In genomic region chr1:10860682-10861081, GRCh38 we compare ENCODE assay signal across 16 cellular contexts.
DNase-seq lines count a peak whose midpoint lies in the region; ATAC-seq and TF ChIP-seq lines count a peak whose summit lies in the region.
"Had no signal": no experiment of that assay in that cellular context is flagged by ENCODE, and none has a peak within 500 bp of the region (broad histone marks: within the 10 kb centered on the region; RNA-seq: fewer than 3 reads in every experiment).

No MANE protein-coding gene starts in this region.

- intact Hi-C loops in left ventricle myocardium inferior (cut with micrococcal nuclease), result loop anchor here (10.0 kb wide), 1 partner anchor 356 kb away; no protein-coding TSS in a partner anchor
- intact Hi-C loops in lower lobe of right lung (cut with DNase I), result loop anchor here (10.0 kb wide), 1 partner anchor 346 kb away; no protein-coding TSS in a partner anchor
- intact Hi-C loops in stomach (cut with DNase I; ENCODE audit: low total_unique reads), result no loop called here

- H3K27ac ChIP-seq in left ventricle myocardium inferior (replicated peaks) (peak overlapping the region; percentile 81), lower lobe of right lung (no peak overlapping the region), stomach (peak overlapping the region in 2 of 5 donors; percentile 1 to 26), caudate nucleus (ENCODE audit: low read depth, low read length) (no peak overlapping the region)
- H3K27ac ChIP-seq: BLaER1 treated with 17β-estradiol and CSF1 and Interleukin-3, amounts not matched to agents 10 nM and 100 nM had no signal

- TF ChIP-seq EP300 in stomach (IDR thresholded peaks at IDR 0.05), result no peak

- H3K9me3 ChIP-seq in left ventricle myocardium inferior (replicated peaks), result no peaks in the 10 kb centered on the region
- H3K9me3 ChIP-seq in lower lobe of right lung, result no peaks in the 10 kb centered on the region
- no peaks in the 10 kb centered on the region for H3K9me3 ChIP-seq in stomach

- H3K36me3 ChIP-seq in left ventricle myocardium inferior (no peaks in the 10 kb centered on the region), lower lobe of right lung (no peaks in the 10 kb centered on the region), stomach (no peaks in the 10 kb centered on the region)
- H3K36me3 ChIP-seq: BLaER1 treated with 17β-estradiol and CSF1 and Interleukin-3, amounts not matched to agents 10 nM and 100 nM had no signal

- WGBS in stomach, 5 donors, result 26 to 51% (median 47%) methylated on average over 10 to 11 of the region's 11 CpGs

- H3K36me3 Mint-ChIP-seq in WTC11, result no peaks in the 10 kb centered on the region

- H3K4me3 ChIP-seq in left ventricle myocardium inferior (no peak overlapping the region), lower lobe of right lung (no peak overlapping the region), stomach (no peak overlapping the region)
- H3K4me3 ChIP-seq: BLaER1 treated with 17β-estradiol and CSF1 and Interleukin-3, amounts not matched to agents 10 nM and 100 nM had no signal

- peaks cover 47% of the 10 kb centered on the region for H3K4me1 Mint-ChIP-seq in WTC11

- peak; percentile 23; the same call in 1 of the 2 replicates for ATAC-seq in WTC11
- ATAC-seq in lower lobe of right lung, result peak; percentile 61 to 73
- no peak for ATAC-seq in GM18498 (IDR thresholded peaks at IDR 0.05; ENCODE audit: unreplicated experiment)
- ATAC-seq: HCT116, SK-N-SH treated with all-trans-retinoic acid at 6 μM for 48 hours had no signal

- H3K27ac Mint-ChIP-seq in WTC11, result no peak overlapping the region

- H3K4me1 ChIP-seq in left ventricle myocardium inferior (peaks cover 54% of the 10 kb centered on the region), lower lobe of right lung (no peaks in the 10 kb centered on the region), stomach (peaks cover 0 to 36% (median 14%) of the 10 kb centered on the region in 4 donors)
- H3K4me1 ChIP-seq: BLaER1 treated with 17β-estradiol and CSF1 and Interleukin-3, amounts not matched to agents 10 nM and 100 nM had no signal

- H3K27me3 Mint-ChIP-seq in WTC11 (ENCODE audit: low read depth), result peaks cover 17% of the 10 kb centered on the region

- H3K9me3 Mint-ChIP-seq in WTC11, result peaks cover under 1% of the 10 kb centered on the region; the same call in 1 of the 2 replicates

- no peak for TF ChIP-seq POLR2A in stomach (IDR thresholded peaks at IDR 0.05)

- DNase-seq in WTC11 (ENCODE audit: low spot score) (no peak), left ventricle myocardium inferior (no peak), lower lobe of right lung (no peak), stomach (peak; percentile 78), NCI-H2196 (lab: John Stamatoyannopoulos, UW; ENCODE audit: unreplicated experiment) (no peak), caudate nucleus (lab: John Stamatoyannopoulos, UW) (no peak)
- DNase-seq: NCI-H1105 treated with DMSO at 0.1 percent for 48 hours, NCI-H1694 treated with DMSO at 0.1 percent for 48 hours, NCI-H524, NCI-H82, OCI-M1, SIG-M5 had no signal

- H3K27me3 ChIP-seq in left ventricle myocardium inferior (ENCODE audit: low read depth), result peaks cover 55% of the 10 kb centered on the region
- peaks cover 8% of the 10 kb centered on the region for H3K27me3 ChIP-seq in lower lobe of right lung (ENCODE audit: low read depth)
- H3K27me3 ChIP-seq in stomach, result peaks cover 0 to 43% (median 0%) of the 10 kb centered on the region in 3 donors

- CTCF ChIA-PET in WTC11 (lab: Charles Lee), result interaction anchor here (0.6 to 2.1 kb wide), 7 partner anchors 9 to 353 kb away, joined by 3 to 10 read pairs (median 4); no protein-coding TSS in a partner anchor

- POLR2A ChIA-PET in WTC11 (lab: Charles Lee), result interaction anchor here (0.7 to 0.8 kb wide), 3 partner anchors 10 to 332 kb away, joined by 3 read pairs; no protein-coding TSS in a partner anchor

- no peak overlapping the region for H3K4me3 Mint-ChIP-seq in WTC11

- TF ChIP-seq CTCF in WTC11 (IDR thresholded peaks at IDR 0.05) (no peak), left ventricle myocardium inferior (IDR thresholded peaks at IDR 0.05; ENCODE audit: borderline replicate concordance) (no peak), lower lobe of right lung (IDR thresholded peaks at IDR 0.05) (no peak), stomach (IDR thresholded peaks at IDR 0.05) (no peak)

TF ChIP-seq in WTC11, 78 proteins besides CTCF, POLR2A, EP300 and RAD21:
- no peak for TF ChIP-seq ZNF263 (CRISPR knock-in tag; IDR thresholded peaks at IDR 0.05; ENCODE audit: low read depth)
- TF ChIP-seq E2F5 (CRISPR knock-in tag; IDR thresholded peaks at IDR 0.05), result no peak
- TF ChIP-seq USF1 (CRISPR knock-in tag; IDR thresholded peaks at IDR 0.05), result no peak
- no peak for TF ChIP-seq STAT6 (CRISPR knock-in tag; conservative IDR thresholded peaks at IDR 0.05; ENCODE audit: low read depth)
- no peak for TF ChIP-seq ESRRA (CRISPR knock-in tag; IDR thresholded peaks at IDR 0.05; ENCODE audit: borderline replicate concordance)
- TF ChIP-seq CREB1 (CRISPR knock-in tag; IDR thresholded peaks at IDR 0.05), result no peak
- TF ChIP-seq MYBL2 (CRISPR knock-in tag; IDR thresholded peaks at IDR 0.05), result no peak
